ENCODE assay signal across 1 cellular context in the genomic region with DNA sequence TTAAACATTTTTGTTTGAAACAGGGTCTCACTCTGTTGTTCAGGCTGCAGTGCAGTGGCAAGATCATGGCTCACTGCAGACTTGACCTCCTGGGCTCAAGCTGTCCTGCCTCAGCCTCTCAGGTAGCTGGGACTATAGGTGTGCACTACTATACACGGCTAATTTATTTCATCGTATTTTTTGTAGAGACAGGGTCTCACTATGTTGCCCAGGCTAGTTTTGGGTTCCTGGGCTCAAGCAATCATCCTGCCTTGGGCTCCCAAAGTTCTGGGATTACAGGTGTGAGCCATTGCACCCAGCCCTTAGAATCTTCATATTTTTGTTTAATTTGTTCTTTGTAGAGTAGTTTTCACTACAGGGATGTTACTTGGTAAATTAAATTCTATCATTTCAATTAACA.
TF ChIP-seq lines count a peak whose summit lies in the region.

No MANE protein-coding gene starts in this region.

TF ChIP-seq in WTC11, 78 proteins besides CTCF, POLR2A, EP300 and RAD21 (continued from another document):
- TF ChIP-seq, protein P1, sequence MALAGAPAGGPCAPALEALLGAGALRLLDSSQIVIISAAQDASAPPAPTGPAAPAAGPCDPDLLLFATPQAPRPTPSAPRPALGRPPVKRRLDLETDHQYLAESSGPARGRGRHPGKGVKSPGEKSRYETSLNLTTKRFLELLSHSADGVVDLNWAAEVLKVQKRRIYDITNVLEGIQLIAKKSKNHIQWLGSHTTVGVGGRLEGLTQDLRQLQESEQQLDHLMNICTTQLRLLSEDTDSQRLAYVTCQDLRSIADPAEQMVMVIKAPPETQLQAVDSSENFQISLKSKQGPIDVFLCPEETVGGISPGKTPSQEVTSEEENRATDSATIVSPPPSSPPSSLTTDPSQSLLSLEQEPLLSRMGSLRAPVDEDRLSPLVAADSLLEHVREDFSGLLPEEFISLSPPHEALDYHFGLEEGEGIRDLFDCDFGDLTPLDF (CRISPR knock-in tag; IDR thresholded peaks at IDR 0.05) = no peak
- TF ChIP-seq, protein P2, sequence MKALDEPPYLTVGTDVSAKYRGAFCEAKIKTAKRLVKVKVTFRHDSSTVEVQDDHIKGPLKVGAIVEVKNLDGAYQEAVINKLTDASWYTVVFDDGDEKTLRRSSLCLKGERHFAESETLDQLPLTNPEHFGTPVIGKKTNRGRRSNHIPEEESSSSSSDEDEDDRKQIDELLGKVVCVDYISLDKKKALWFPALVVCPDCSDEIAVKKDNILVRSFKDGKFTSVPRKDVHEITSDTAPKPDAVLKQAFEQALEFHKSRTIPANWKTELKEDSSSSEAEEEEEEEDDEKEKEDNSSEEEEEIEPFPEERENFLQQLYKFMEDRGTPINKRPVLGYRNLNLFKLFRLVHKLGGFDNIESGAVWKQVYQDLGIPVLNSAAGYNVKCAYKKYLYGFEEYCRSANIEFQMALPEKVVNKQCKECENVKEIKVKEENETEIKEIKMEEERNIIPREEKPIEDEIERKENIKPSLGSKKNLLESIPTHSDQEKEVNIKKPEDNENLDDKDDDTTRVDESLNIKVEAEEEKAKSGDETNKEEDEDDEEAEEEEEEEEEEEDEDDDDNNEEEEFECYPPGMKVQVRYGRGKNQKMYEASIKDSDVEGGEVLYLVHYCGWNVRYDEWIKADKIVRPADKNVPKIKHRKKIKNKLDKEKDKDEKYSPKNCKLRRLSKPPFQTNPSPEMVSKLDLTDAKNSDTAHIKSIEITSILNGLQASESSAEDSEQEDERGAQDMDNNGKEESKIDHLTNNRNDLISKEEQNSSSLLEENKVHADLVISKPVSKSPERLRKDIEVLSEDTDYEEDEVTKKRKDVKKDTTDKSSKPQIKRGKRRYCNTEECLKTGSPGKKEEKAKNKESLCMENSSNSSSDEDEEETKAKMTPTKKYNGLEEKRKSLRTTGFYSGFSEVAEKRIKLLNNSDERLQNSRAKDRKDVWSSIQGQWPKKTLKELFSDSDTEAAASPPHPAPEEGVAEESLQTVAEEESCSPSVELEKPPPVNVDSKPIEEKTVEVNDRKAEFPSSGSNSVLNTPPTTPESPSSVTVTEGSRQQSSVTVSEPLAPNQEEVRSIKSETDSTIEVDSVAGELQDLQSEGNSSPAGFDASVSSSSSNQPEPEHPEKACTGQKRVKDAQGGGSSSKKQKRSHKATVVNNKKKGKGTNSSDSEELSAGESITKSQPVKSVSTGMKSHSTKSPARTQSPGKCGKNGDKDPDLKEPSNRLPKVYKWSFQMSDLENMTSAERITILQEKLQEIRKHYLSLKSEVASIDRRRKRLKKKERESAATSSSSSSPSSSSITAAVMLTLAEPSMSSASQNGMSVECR (CRISPR knock-in tag; IDR thresholded peaks at IDR 0.05; ENCODE audit: borderline replicate concordance) = no peak
- TF ChIP-seq, protein P3, sequence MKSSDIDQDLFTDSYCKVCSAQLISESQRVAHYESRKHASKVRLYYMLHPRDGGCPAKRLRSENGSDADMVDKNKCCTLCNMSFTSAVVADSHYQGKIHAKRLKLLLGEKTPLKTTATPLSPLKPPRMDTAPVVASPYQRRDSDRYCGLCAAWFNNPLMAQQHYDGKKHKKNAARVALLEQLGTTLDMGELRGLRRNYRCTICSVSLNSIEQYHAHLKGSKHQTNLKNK (CRISPR knock-in tag; IDR thresholded peaks at IDR 0.05) = no peak
- TF ChIP-seq NR1H2 (CRISPR knock-in tag; IDR thresholded peaks at IDR 0.05) = no peak
- no peak for TF ChIP-seq FOXJ3 (CRISPR knock-in tag; IDR thresholded peaks at IDR 0.05; ENCODE audit: borderline replicate concordance)
- TF ChIP-seq, protein P4, sequence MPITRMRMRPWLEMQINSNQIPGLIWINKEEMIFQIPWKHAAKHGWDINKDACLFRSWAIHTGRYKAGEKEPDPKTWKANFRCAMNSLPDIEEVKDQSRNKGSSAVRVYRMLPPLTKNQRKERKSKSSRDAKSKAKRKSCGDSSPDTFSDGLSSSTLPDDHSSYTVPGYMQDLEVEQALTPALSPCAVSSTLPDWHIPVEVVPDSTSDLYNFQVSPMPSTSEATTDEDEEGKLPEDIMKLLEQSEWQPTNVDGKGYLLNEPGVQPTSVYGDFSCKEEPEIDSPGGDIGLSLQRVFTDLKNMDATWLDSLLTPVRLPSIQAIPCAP (CRISPR knock-in tag; IDR thresholded peaks at IDR 0.05) = no peak
- TF ChIP-seq, protein P5, sequence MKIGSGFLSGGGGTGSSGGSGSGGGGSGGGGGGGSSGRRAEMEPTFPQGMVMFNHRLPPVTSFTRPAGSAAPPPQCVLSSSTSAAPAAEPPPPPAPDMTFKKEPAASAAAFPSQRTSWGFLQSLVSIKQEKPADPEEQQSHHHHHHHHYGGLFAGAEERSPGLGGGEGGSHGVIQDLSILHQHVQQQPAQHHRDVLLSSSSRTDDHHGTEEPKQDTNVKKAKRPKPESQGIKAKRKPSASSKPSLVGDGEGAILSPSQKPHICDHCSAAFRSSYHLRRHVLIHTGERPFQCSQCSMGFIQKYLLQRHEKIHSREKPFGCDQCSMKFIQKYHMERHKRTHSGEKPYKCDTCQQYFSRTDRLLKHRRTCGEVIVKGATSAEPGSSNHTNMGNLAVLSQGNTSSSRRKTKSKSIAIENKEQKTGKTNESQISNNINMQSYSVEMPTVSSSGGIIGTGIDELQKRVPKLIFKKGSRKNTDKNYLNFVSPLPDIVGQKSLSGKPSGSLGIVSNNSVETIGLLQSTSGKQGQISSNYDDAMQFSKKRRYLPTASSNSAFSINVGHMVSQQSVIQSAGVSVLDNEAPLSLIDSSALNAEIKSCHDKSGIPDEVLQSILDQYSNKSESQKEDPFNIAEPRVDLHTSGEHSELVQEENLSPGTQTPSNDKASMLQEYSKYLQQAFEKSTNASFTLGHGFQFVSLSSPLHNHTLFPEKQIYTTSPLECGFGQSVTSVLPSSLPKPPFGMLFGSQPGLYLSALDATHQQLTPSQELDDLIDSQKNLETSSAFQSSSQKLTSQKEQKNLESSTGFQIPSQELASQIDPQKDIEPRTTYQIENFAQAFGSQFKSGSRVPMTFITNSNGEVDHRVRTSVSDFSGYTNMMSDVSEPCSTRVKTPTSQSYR (CRISPR knock-in tag; IDR thresholded peaks at IDR 0.05) = no peak
- TF ChIP-seq ZNF263 (CRISPR knock-in tag; IDR thresholded peaks at IDR 0.05; ENCODE audit: low read depth) = no peak
- TF ChIP-seq, protein P6, sequence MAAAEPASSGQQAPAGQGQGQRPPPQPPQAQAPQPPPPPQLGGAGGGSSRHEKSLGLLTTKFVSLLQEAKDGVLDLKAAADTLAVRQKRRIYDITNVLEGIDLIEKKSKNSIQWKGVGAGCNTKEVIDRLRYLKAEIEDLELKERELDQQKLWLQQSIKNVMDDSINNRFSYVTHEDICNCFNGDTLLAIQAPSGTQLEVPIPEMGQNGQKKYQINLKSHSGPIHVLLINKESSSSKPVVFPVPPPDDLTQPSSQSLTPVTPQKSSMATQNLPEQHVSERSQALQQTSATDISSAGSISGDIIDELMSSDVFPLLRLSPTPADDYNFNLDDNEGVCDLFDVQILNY (CRISPR knock-in tag; IDR thresholded peaks at IDR 0.05) = no peak
- TF ChIP-seq MXD4 (CRISPR knock-in tag; IDR thresholded peaks at IDR 0.05; ENCODE audit: borderline replicate concordance) = no peak
- no peak for TF ChIP-seq NR2C2 (CRISPR knock-in tag; IDR thresholded peaks at IDR 0.05)
- TF ChIP-seq, protein P7, sequence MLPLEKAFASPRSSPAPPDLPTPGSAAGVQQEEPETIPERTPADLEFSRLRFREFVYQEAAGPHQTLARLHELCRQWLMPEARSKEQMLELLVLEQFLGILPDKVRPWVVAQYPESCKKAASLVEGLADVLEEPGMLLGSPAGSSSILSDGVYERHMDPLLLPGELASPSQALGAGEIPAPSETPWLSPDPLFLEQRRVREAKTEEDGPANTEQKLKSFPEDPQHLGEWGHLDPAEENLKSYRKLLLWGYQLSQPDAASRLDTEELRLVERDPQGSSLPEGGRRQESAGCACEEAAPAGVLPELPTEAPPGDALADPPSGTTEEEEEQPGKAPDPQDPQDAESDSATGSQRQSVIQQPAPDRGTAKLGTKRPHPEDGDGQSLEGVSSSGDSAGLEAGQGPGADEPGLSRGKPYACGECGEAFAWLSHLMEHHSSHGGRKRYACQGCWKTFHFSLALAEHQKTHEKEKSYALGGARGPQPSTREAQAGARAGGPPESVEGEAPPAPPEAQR (CRISPR knock-in tag; IDR thresholded peaks at IDR 0.05) = no peak
- TF ChIP-seq, protein P8, sequence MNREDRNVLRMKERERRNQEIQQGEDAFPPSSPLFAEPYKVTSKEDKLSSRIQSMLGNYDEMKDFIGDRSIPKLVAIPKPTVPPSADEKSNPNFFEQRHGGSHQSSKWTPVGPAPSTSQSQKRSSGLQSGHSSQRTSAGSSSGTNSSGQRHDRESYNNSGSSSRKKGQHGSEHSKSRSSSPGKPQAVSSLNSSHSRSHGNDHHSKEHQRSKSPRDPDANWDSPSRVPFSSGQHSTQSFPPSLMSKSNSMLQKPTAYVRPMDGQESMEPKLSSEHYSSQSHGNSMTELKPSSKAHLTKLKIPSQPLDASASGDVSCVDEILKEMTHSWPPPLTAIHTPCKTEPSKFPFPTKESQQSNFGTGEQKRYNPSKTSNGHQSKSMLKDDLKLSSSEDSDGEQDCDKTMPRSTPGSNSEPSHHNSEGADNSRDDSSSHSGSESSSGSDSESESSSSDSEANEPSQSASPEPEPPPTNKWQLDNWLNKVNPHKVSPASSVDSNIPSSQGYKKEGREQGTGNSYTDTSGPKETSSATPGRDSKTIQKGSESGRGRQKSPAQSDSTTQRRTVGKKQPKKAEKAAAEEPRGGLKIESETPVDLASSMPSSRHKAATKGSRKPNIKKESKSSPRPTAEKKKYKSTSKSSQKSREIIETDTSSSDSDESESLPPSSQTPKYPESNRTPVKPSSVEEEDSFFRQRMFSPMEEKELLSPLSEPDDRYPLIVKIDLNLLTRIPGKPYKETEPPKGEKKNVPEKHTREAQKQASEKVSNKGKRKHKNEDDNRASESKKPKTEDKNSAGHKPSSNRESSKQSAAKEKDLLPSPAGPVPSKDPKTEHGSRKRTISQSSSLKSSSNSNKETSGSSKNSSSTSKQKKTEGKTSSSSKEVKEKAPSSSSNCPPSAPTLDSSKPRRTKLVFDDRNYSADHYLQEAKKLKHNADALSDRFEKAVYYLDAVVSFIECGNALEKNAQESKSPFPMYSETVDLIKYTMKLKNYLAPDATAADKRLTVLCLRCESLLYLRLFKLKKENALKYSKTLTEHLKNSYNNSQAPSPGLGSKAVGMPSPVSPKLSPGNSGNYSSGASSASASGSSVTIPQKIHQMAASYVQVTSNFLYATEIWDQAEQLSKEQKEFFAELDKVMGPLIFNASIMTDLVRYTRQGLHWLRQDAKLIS (CRISPR knock-in tag; IDR thresholded peaks at IDR 0.05; ENCODE audit: borderline replicate concordance) = no peak
- TF ChIP-seq ZNF396 (CRISPR knock-in tag; IDR thresholded peaks at IDR 0.05; ENCODE audit: borderline replicate concordance) = no peak
- no peak for TF ChIP-seq ZNF219 (CRISPR knock-in tag; IDR thresholded peaks at IDR 0.05; ENCODE audit: borderline replicate concordance)
